Comparison of ENCODE assay signal across 8 cellular contexts in the genomic region with DNA sequence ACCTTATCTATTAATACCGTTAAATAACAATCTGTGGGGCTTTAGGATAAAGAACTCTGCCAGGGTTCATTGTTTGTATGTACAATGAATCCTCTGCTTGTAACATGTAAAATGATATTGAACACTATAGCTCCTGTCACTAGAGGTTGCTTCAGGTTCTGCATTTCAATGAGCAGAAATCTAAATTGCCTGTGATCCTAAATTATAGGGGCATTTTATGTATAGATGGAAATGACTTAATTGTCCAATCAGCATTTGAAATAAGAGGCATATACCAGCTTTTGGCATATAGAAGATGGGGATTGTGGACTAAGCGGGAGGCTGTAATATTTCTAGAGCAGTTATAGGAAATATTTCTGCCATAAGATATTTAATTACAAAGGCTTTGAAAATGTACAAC. TPM values are rescaled to one million over a fixed set of nuclear protein-coding genes. Genes with fewer than 3 reads are reported as not detected.
DNase-seq lines count a peak whose midpoint lies in the region; ATAC-seq and TF ChIP-seq lines count a peak whose summit lies in the region.

No MANE protein-coding gene starts in this region.

- peaks cover 53% of the 10 kb centered on the region for H3K4me1 ChIP-seq in DOHH2 (ENCODE audit: control insufficient read depth, low read length)
- H3K4me1 ChIP-seq in right cardiac atrium (ENCODE audit: control insufficient read depth, insufficient read depth, low read length) = peaks cover 3% of the 10 kb centered on the region

- intact Hi-C loops in right cardiac atrium (cut with DNase I) = loop anchor here (10.0 kb wide), 4 partner anchors 61 to 121 kb away; no protein-coding TSS in a partner anchor

- H3K36me3 ChIP-seq in DOHH2 (ENCODE audit: control insufficient read depth, low read length) = peaks cover 67% of the 10 kb centered on the region

- H3K4me3 ChIP-seq in DOHH2 (ENCODE audit: low read length) (peak overlapping the region; percentile 84), right cardiac atrium (ENCODE audit: low read length) (peak overlapping the region; percentile 96)

- peaks cover 25% of the 10 kb centered on the region for H3F3A ChIP-seq in DOHH2 (ENCODE audit: control insufficient read depth, insufficient read depth)

- no peak for ATAC-seq in right cardiac atrium
- no peak for ATAC-seq in GM21447 (IDR thresholded peaks at IDR 0.05; ENCODE audit: unreplicated experiment)
- ATAC-seq in GM19328 (IDR thresholded peaks at IDR 0.05; ENCODE audit: unreplicated experiment) = no peak

- H3K27ac ChIP-seq in 22Rv1 = peak overlapping the region; percentile 72; the same call in 1 of the 2 replicates
- H3K27ac ChIP-seq in DOHH2 (ENCODE audit: low read depth, low read length) = peak overlapping the region; percentile 80
- H3K27ac ChIP-seq in VCaP = peak overlapping the region; percentile 97
- no peak overlapping the region for H3K27ac ChIP-seq in right cardiac atrium (ENCODE audit: low read length)

- 44% methylated on average over 2 of the region's 2 CpGs for WGBS in right cardiac atrium

- peak overlapping the region; percentile 95 for H3K4me2 ChIP-seq in DOHH2 (ENCODE audit: low read length)

- TF ChIP-seq CTCF in 22Rv1 (IDR thresholded peaks at IDR 0.05) = no peak
- TF ChIP-seq CTCF in DOHH2 (IDR thresholded peaks at IDR 0.05; ENCODE audit: low read depth, low read length, poor library complexity, severe bottlenecking) = no peak
- no peak for TF ChIP-seq CTCF in VCaP (conservative IDR thresholded peaks at IDR 0.05)

- H4K20me1 ChIP-seq in DOHH2 (ENCODE audit: control insufficient read depth, insufficient read depth, low read depth, low read length) = peaks cover 14% of the 10 kb centered on the region; the same call in 1 of the 2 replicates

- H3K9me3 ChIP-seq in DOHH2 (ENCODE audit: control insufficient read depth, insufficient read depth, low read length) (no peaks in the 10 kb centered on the region), right cardiac atrium (ENCODE audit: control insufficient read depth, low read length) (no peaks in the 10 kb centered on the region)

- DNase-seq in right cardiac atrium = no peak
- no peak for DNase-seq in activated effector memory CD4-positive, alpha-beta T cell treated with anti-CD3 and anti-CD28 coated beads, Interleukin-2, amount 50 U/mL, for 16 hours
- DNase-seq in SW 1271 (lab: John Stamatoyannopoulos, UW) = no peak

- H3K9me2 ChIP-seq in DOHH2 (replicated peaks; ENCODE audit: control insufficient read depth, low read length) = no peaks in the 10 kb centered on the region

- peaks cover 92% of the 10 kb centered on the region for H3K79me2 ChIP-seq in DOHH2 (ENCODE audit: control insufficient read depth, low read length)

- no peaks in the 10 kb centered on the region for H3K27me3 ChIP-seq in DOHH2 (ENCODE audit: control insufficient read depth, low read length)
- H3K27me3 ChIP-seq in right cardiac atrium (ENCODE audit: control insufficient read depth, insufficient read depth) = no peaks in the 10 kb centered on the region

RNA-seq across cellular contexts. Expression of a gene that starts 2.0 kb away (rescaled TPM):
- 10 to 100 TPM; 21.0 to 27.2 (median 22.6) TPM for total RNA-seq in right cardiac atrium
- polyA plus RNA-seq in right cardiac atrium = 6.7 TPM
